Comparison of ENCODE assay signal across 8 cellular contexts in genomic region chr12:94769040-94769420, GRCh38.
DNase-seq lines count a peak whose midpoint lies in the region; ATAC-seq lines count a peak whose summit lies in the region.

No MANE protein-coding gene starts in this region.

- H3K27me3 ChIP-seq in BLaER1: no peaks in the 10 kb centered on the region
- no peaks in the 10 kb centered on the region for H3K27me3 ChIP-seq in right cardiac atrium (ENCODE audit: control insufficient read depth, insufficient read depth)

- peaks cover 3% of the 10 kb centered on the region; the same call in 1 of the 2 replicates for H3K9me3 ChIP-seq in BLaER1
- H3K9me3 ChIP-seq in right cardiac atrium (ENCODE audit: control insufficient read depth, low read length): no peaks in the 10 kb centered on the region

- intact Hi-C loops in right cardiac atrium (cut with DNase I): loop anchor here in 3 of 4 donors (5.0 to 10.0 kb wide), 2 partner anchors 222 to 224 kb away; no protein-coding TSS in a partner anchor

- H3K4me3 ChIP-seq in BLaER1 (peak overlapping the region; percentile 15; the same call in 1 of the 2 replicates), right cardiac atrium (ENCODE audit: low read length) (no peak overlapping the region)

- H3K9ac ChIP-seq in BLaER1: no peak overlapping the region

- peak; percentile 80 for ATAC-seq in GM19351 (IDR thresholded peaks at IDR 0.05; ENCODE audit: unreplicated experiment)
- peak; percentile 78 for ATAC-seq in HG03039 (IDR thresholded peaks at IDR 0.05; ENCODE audit: unreplicated experiment)
- ATAC-seq in right cardiac atrium: no peak

- DNase-seq in UCSD-AML1 (lab: John Stamatoyannopoulos, UW; ENCODE audit: unreplicated experiment) (peak; percentile 21), NCI-H2107 (lab: John Stamatoyannopoulos, UW) (no peak), mesenteric fat pad (ENCODE audit: low spot score) (no peak), HCEC 1CT (no peak), right cardiac atrium (no peak)

- H3K36me3 ChIP-seq in BLaER1: no peaks in the 10 kb centered on the region

- H3K4me1 ChIP-seq in BLaER1: peaks cover 24% of the 10 kb centered on the region
- no peaks in the 10 kb centered on the region for H3K4me1 ChIP-seq in right cardiac atrium (ENCODE audit: control insufficient read depth, insufficient read depth, low read length)

- H3K4me2 ChIP-seq in BLaER1: peak overlapping the region; percentile 82

- no peaks in the 10 kb centered on the region for H4K20me1 ChIP-seq in BLaER1

- no peak overlapping the region for H3K27ac ChIP-seq in BLaER1
- no peak overlapping the region for H3K27ac ChIP-seq in right cardiac atrium (ENCODE audit: low read length)

- WGBS in right cardiac atrium: 32% methylated on average over 8 of the region's 8 CpGs

Comparison
In these comparisons a context has a peak if more than half of its experiments do, and no peak if none do; other contexts are left out.
1. ATAC-seq: peak in GM19351 (single experiment) and HG03039 (single experiment); none in right cardiac atrium (0 of 2).